Comparison of ENCODE assay signal across 14 cellular contexts in genomic region chr3:72328755-72329154, GRCh38.
A peak's percentile ranks its signal among the peaks of the same experiment; 100 is the strongest.
DNase-seq lines count a peak whose midpoint lies in the region; ATAC-seq and TF ChIP-seq lines count a peak whose summit lies in the region.
"Had no signal": no experiment of that assay in that cellular context is flagged by ENCODE, and none has a peak within 500 bp of the region (broad histone marks: within the 10 kb centered on the region; RNA-seq: fewer than 3 reads in every experiment).

No MANE protein-coding gene starts in this region.

- no peak overlapping the region for H3K9ac ChIP-seq in BLaER1 treated with 17β-estradiol and CSF1 and Interleukin-3, amounts not matched to agents 10 nM and 100 nM
- peak overlapping the region; percentile 63 for H3K9ac ChIP-seq in neural cell (ENCODE audit: low read length)

- TF ChIP-seq EP300 in neural cell (conservative IDR thresholded peaks at IDR 0.05; ENCODE audit: poor library complexity, severe bottlenecking): no peak

- H3F3A ChIP-seq in neural cell (ENCODE audit: insufficient read depth, low read length, poor library complexity, severe bottlenecking): no peaks in the 10 kb centered on the region

- H3K79me2 ChIP-seq in neural cell (replicated peaks; ENCODE audit: insufficient read depth, low read length): no peaks in the 10 kb centered on the region

- peaks cover 0 to 3% (median 0%) of the 10 kb centered on the region in 11 experiments; a peak in 1 of 22 replicates for H3K27me3 ChIP-seq in BLaER1 treated with 17β-estradiol and CSF1 and Interleukin-3, amounts not matched to agents 10 nM and 100 nM
- H3K27me3 ChIP-seq in H7 (ENCODE audit: control insufficient read depth, insufficient read depth, low read length) (no peaks in the 10 kb centered on the region; the same call in 1 of the 2 replicates), dorsolateral prefrontal cortex (no peaks in the 10 kb centered on the region), neural cell (ENCODE audit: insufficient read depth, low read depth, low read length) (no peaks in the 10 kb centered on the region)

- no peak for ATAC-seq in GM21360 (IDR thresholded peaks at IDR 0.05; ENCODE audit: unreplicated experiment)
- ATAC-seq: CD8-positive, alpha-beta T cell; GM12878; HepG2 had no signal

- DNase-seq in H7 (peak; percentile 57), dorsolateral prefrontal cortex (no peak), NCI-H1048 (lab: John Stamatoyannopoulos, UW) (no peak), 8988T (no peak)
- DNase-seq: AML-193; Calu3; CD8-positive, alpha-beta T cell; DMS79 treated with DMSO at 0.1 percent for 48 hours; KBM-7 had no signal

- peak overlapping the region in 6 of 11 experiments; percentile 43 to 73 (median 61); a peak in 7 of 22 replicates for H3K4me2 ChIP-seq in BLaER1 treated with 17β-estradiol and CSF1 and Interleukin-3, amounts not matched to agents 10 nM and 100 nM
- H3K4me2 ChIP-seq in neural cell (ENCODE audit: low read length): no peak overlapping the region

- intact Hi-C loops in dorsolateral prefrontal cortex (cut with DNase I): loop anchor here in 1 of 2 donors (5.0 kb wide), 2 partner anchors 36 to 171 kb away; no protein-coding TSS in a partner anchor

- no peak for TF ChIP-seq RAD21 in neural cell (conservative IDR thresholded peaks at IDR 0.05)

- TF ChIP-seq CTCF in dorsolateral prefrontal cortex (IDR thresholded peaks at IDR 0.05 in 54 of 56, conservative IDR thresholded peaks at IDR 0.05 in 2 of 56; ENCODE audit: low read depth in 1 of 56, partially characterized antibody in 56 of 56) (no peak), neural cell (IDR thresholded peaks at IDR 0.05; ENCODE audit: poor library complexity, severe bottlenecking) (no peak)

- no peak overlapping the region for H2AFZ ChIP-seq in neural cell (ENCODE audit: low read depth, low read length)

- H3K27ac ChIP-seq in BLaER1 treated with 17β-estradiol and CSF1 and Interleukin-3, amounts not matched to agents 10 nM and 100 nM: no peak overlapping the region
- H3K27ac ChIP-seq in dorsolateral prefrontal cortex (peak overlapping the region in 33 of 59 donors; percentile 12 to 81 (median 61)), neural cell (ENCODE audit: low read length) (peak overlapping the region; percentile 80)

- no peaks in the 10 kb centered on the region for H3K9me2 ChIP-seq in neural cell (ENCODE audit: insufficient read depth, low read length)

- H3K4me1 ChIP-seq in BLaER1 treated with 17β-estradiol and CSF1 and Interleukin-3, amounts not matched to agents 10 nM and 100 nM: peaks cover 4 to 19% (median 14%) of the 10 kb centered on the region in 10 experiments; a peak in 19 of 20 replicates

- H3K9me3 ChIP-seq in BLaER1 treated with 17β-estradiol and CSF1 and Interleukin-3, amounts not matched to agents 10 nM and 100 nM (replicated peaks in 1 of 11): no peaks in the 10 kb centered on the region; a peak in 1 of 22 replicates
- no peaks in the 10 kb centered on the region for H3K9me3 ChIP-seq in neural cell (ENCODE audit: low read length)

- H4K20me1 ChIP-seq in BLaER1 treated with 17β-estradiol and CSF1 and Interleukin-3, amounts not matched to agents 10 nM and 100 nM: no peaks in the 10 kb centered on the region
- H4K20me1 ChIP-seq in neural cell (ENCODE audit: insufficient read depth): no peaks in the 10 kb centered on the region

- no peak overlapping the region for H3K4me3 ChIP-seq in BLaER1 treated with 17β-estradiol and CSF1 and Interleukin-3, amounts not matched to agents 10 nM and 100 nM
- H3K4me3 ChIP-seq in H7 (ENCODE audit: insufficient read depth, low read depth, low read length) (no peak overlapping the region), dorsolateral prefrontal cortex (no peak overlapping the region), neural cell (ENCODE audit: low read length) (peak overlapping the region; percentile 23)
- H3K4me3 ChIP-seq: GM12878 had no signal

- H3K36me3 ChIP-seq in BLaER1 treated with 17β-estradiol and CSF1 and Interleukin-3, amounts not matched to agents 10 nM and 100 nM: no peaks in the 10 kb centered on the region
- H3K36me3 ChIP-seq in H7 (replicated peaks; ENCODE audit: control insufficient read depth, insufficient read depth, low read length) (no peaks in the 10 kb centered on the region), neural cell (ENCODE audit: insufficient read depth, low read length) (no peaks in the 10 kb centered on the region)

TF ChIP-seq in neural cell, 6 proteins besides CTCF, POLR2A, EP300 and RAD21:
- TF ChIP-seq EZH2 (IDR thresholded peaks at IDR 0.05; ENCODE audit: borderline replicate concordance, insufficient read depth, low read length, poor library complexity, severe bottlenecking) (no peak), SMC3 (conservative IDR thresholded peaks at IDR 0.05; ENCODE audit: poor library complexity) (no peak), MXI1 (conservative IDR thresholded peaks at IDR 0.05; ENCODE audit: poor library complexity, severe bottlenecking) (no peak), TAF1 (IDR thresholded peaks at IDR 0.05; ENCODE audit: low read depth) (no peak), POLR2AphosphoS5 (IDR thresholded peaks at IDR 0.05) (no peak), REST (IDR thresholded peaks at IDR 0.05; ENCODE audit: borderline replicate concordance) (no peak)

Comparison
In these comparisons a context has a peak if more than half of its experiments do, and no peak if none do; other contexts are left out.
1. H3K27ac ChIP-seq: peak in dorsolateral prefrontal cortex (33 of 59) and neural cell (single experiment); none in BLaER1 treated with 17β-estradiol and CSF1 and Interleukin-3, amounts not matched to agents 10 nM and 100 nM (0 of 11).